ENCODE assay signal across 10 cellular contexts in genomic region chr2:238596571-238597551, GRCh38.
DNase-seq lines count a peak whose midpoint lies in the region; ATAC-seq, FAIRE-seq and TF ChIP-seq lines count a peak whose summit lies in the region.
"Had no signal": no experiment of that assay in that cellular context is flagged by ENCODE, and none has a peak within 500 bp of the region (broad histone marks: within the 10 kb centered on the region; RNA-seq: fewer than 3 reads in every experiment).

No MANE protein-coding gene starts in this region.

- peak; percentile 77 for ATAC-seq in aorta (ENCODE audit: low FRiP score)
- ATAC-seq in GM19395 (IDR thresholded peaks at IDR 0.05; ENCODE audit: unreplicated experiment) = no peak

- H3K36me3 ChIP-seq in endothelial cell of umbilical vein (ENCODE audit: control insufficient read depth in 2 of 2, extremely low read depth in 1 of 2, insufficient read depth in 2 of 2, low read length in 2 of 2) (no peaks in the 10 kb centered on the region), aorta (ENCODE audit: control insufficient read depth in 1 of 2, insufficient read depth in 2 of 2, low read length in 1 of 2) (no peaks in the 10 kb centered on the region), HAP-1 (replicated peaks) (no peaks in the 10 kb centered on the region)
- H3K36me3 ChIP-seq: BLaER1 had no signal

- CTCF ChIA-PET in endothelial cell of umbilical vein (lab: Charles Lee) = interaction anchor here (0.8 to 2.1 kb wide), 5 partner anchors 12 to 83 kb away, joined by 3 to 9 read pairs (median 4); no protein-coding TSS in a partner anchor

- no TSS peak for BruUV-seq in endothelial cell of umbilical vein (replicated peaks; lab: Mats Ljungman, UMichigan)

- POLR2A ChIA-PET in endothelial cell of umbilical vein (lab: Charles Lee) = no interaction called here

- peak; percentile 5 for DNase-seq in NCI-H748 (lab: John Stamatoyannopoulos, UW; ENCODE audit: unreplicated experiment)
- no peak for DNase-seq in NCI-H748 treated with DMSO at 0.1 percent for 48 hours (lab: John Stamatoyannopoulos, UW)
- peak; percentile 93 for DNase-seq in endothelial cell of umbilical vein (ENCODE audit: low read depth, low spot score)
- DNase-seq in medulla oblongata (ENCODE audit: extremely low spot score) = peak; percentile 6
- DNase-seq in aorta = peak; percentile 73 to 89
- no peak for DNase-seq in HAP-1 (ENCODE audit: low spot score in 2 of 2)
- no peak for DNase-seq in nucleus accumbens (lab: John Stamatoyannopoulos, UW)
- DNase-seq: activated effector memory CD4-positive, alpha-beta T cell treated with Interleukin-2 at 50 U/mL for 16 hours had no signal

- H3K4me1 ChIP-seq in endothelial cell of umbilical vein (ENCODE audit: control insufficient read depth, extremely low read depth, insufficient read depth, low read length) = peaks cover 10% of the 10 kb centered on the region
- peaks cover 3 to 8% of the 10 kb centered on the region in 2 donors for H3K4me1 ChIP-seq in aorta (ENCODE audit: control insufficient read depth in 1 of 2, insufficient read depth in 2 of 2, low read length in 2 of 2)
- H3K4me1 ChIP-seq in HAP-1 = no peaks in the 10 kb centered on the region

- no peak overlapping the region for H2AFZ ChIP-seq in endothelial cell of umbilical vein (ENCODE audit: low read depth, low read length)

- no peak for TF ChIP-seq POLR2A in endothelial cell of umbilical vein (IDR thresholded peaks at IDR 0.05; ENCODE audit: low read depth, low read length)

- in situ Hi-C loops in HAP-1 (cut with MboI; ENCODE audit: low sequenced_read_pairs) = no loop called here

- no peak overlapping the region for H3K9ac ChIP-seq in endothelial cell of umbilical vein (replicated peaks; ENCODE audit: extremely low read depth, insufficient read depth, low read length)
- H3K9ac ChIP-seq: BLaER1 had no signal

- peak; percentile 93 for FAIRE-seq in endothelial cell of umbilical vein (lab: Jason Lieb, UNC)

- H3K27me3 ChIP-seq in endothelial cell of umbilical vein (ENCODE audit: control insufficient read depth in 2 of 2, insufficient read depth in 2 of 2, low read length in 2 of 2) = no peaks in the 10 kb centered on the region
- H3K27me3 ChIP-seq in aorta (ENCODE audit: control insufficient read depth in 1 of 2, insufficient read depth in 2 of 2, low read length in 1 of 2) = no peaks in the 10 kb centered on the region
- H3K27me3 ChIP-seq in HAP-1 (ENCODE audit: low read depth) = no peaks in the 10 kb centered on the region
- H3K27me3 ChIP-seq: BLaER1 had no signal

- no peaks in the 10 kb centered on the region for H4K20me1 ChIP-seq in endothelial cell of umbilical vein (replicated peaks; ENCODE audit: control insufficient read depth, extremely low read depth, insufficient read depth, low read length)
- H4K20me1 ChIP-seq: BLaER1 had no signal

- TF ChIP-seq CTCF in endothelial cell of umbilical vein (IDR thresholded peaks at IDR 0.05; ENCODE audit: extremely low read depth in 1 of 2, insufficient read depth in 1 of 2, low read depth in 1 of 2, low read length in 2 of 2) = no peak

- 18 to 19% methylated on average over 24 of the region's 24 CpGs for WGBS in aorta, 2 donors

- H3K27ac ChIP-seq in endothelial cell of umbilical vein (ENCODE audit: insufficient read depth, low read depth, low read length) = peak overlapping the region; percentile 29
- peak overlapping the region in 1 of 2 donors; percentile 55 for H3K27ac ChIP-seq in aorta (ENCODE audit: low read depth in 1 of 2, low read length in 2 of 2)
- H3K27ac ChIP-seq: BLaER1 had no signal

- no peaks in the 10 kb centered on the region for H3K79me2 ChIP-seq in endothelial cell of umbilical vein (ENCODE audit: control insufficient read depth, insufficient read depth, low read length)

- dilution Hi-C loops in endothelial cell of umbilical vein (cut with MboI; ENCODE audit: extremely low pct_ligation_motif_present, low sequenced_read_pairs) = no loop called here

- H3K9me3 ChIP-seq in endothelial cell of umbilical vein (replicated peaks; ENCODE audit: control insufficient read depth, insufficient read depth, low read length) (no peaks in the 10 kb centered on the region), aorta (ENCODE audit: control insufficient read depth, low read length) (no peaks in the 10 kb centered on the region), HAP-1 (no peaks in the 10 kb centered on the region)

- no peak overlapping the region for H3K4me3 ChIP-seq in endothelial cell of umbilical vein (replicated peaks in 1 of 3; ENCODE audit: insufficient read depth in 1 of 3, low read depth in 1 of 3, low read length in 3 of 3)
- no peak overlapping the region for H3K4me3 ChIP-seq in aorta (ENCODE audit: low read length in 2 of 2)
- H3K4me3 ChIP-seq in HAP-1 = no peak overlapping the region
- H3K4me3 ChIP-seq: BLaER1 had no signal

- no peaks in the 10 kb centered on the region for H3K9me1 ChIP-seq in endothelial cell of umbilical vein (replicated peaks; ENCODE audit: control insufficient read depth, extremely low read depth, insufficient read depth, low read length)

- peak overlapping the region; percentile 23 for H3K4me2 ChIP-seq in endothelial cell of umbilical vein (ENCODE audit: insufficient read depth, low read length)
- H3K4me2 ChIP-seq: BLaER1 had no signal

- intact Hi-C loops in endothelial cell of umbilical vein (cut with micrococcal nuclease) = loop anchor here (1.0 to 10.0 kb wide), 3 partner anchors 47 to 265 kb away; no protein-coding TSS in a partner anchor
- intact Hi-C loops in aorta (cut with DNase I) = loop anchor here (5.0 kb wide), 2 partner anchors 130 to 225 kb away; no protein-coding TSS in a partner anchor

TF ChIP-seq in endothelial cell of umbilical vein, 7 proteins besides CTCF, POLR2A, EP300 and RAD21:
- peak; percentile 85 for TF ChIP-seq JUN (IDR thresholded peaks at IDR 0.05; ENCODE audit: borderline replicate concordance, insufficient read depth, insufficient read length, low read depth)
- no peak for TF ChIP-seq MAX (IDR thresholded peaks at IDR 0.05; ENCODE audit: insufficient read depth, insufficient read length)
- TF ChIP-seq MYC (IDR thresholded peaks at IDR 0.05; ENCODE audit: low read depth, low read length) = no peak
- TF ChIP-seq EZH2 (IDR thresholded peaks at IDR 0.05; ENCODE audit: borderline replicate concordance, low read depth, low read length, severe bottlenecking) = no peak
- peak; percentile 41 for TF ChIP-seq POLR2AphosphoS5 (IDR thresholded peaks at IDR 0.05; ENCODE audit: insufficient read depth, low read depth, low read length)
- TF ChIP-seq FOS (IDR thresholded peaks at IDR 0.05; ENCODE audit: borderline replicate concordance, insufficient read depth, low read length) = peak; percentile 75
- TF ChIP-seq GATA2 (IDR thresholded peaks at IDR 0.05; ENCODE audit: insufficient read depth, insufficient read length, low read depth, low read length) = no peak
TF ChIP-seq in endothelial cell of umbilical vein: peak in this region for 3.

Comparison
In these comparisons a context has a peak if more than half of its experiments do, and no peak if none do; other contexts are left out.
1. DNase-seq: peak in NCI-H748 (single experiment), endothelial cell of umbilical vein (single experiment), medulla oblongata (single experiment) and aorta (2 of 2); none in NCI-H748 treated with DMSO at 0.1 percent for 48 hours (single experiment), HAP-1 (0 of 2) and nucleus accumbens (0 of 56).